In genomic region chr17:69276279-69276678, GRCh38 we compare ENCODE assay signal across 4 cellular contexts. TPM values are rescaled to one million over a fixed set of nuclear protein-coding genes. Genes with fewer than 3 reads are reported as not detected.
"Had no signal": no experiment of that assay in that cellular context is flagged by ENCODE, and none has a peak within 500 bp of the region (broad histone marks: within the 10 kb centered on the region; RNA-seq: fewer than 3 reads in every experiment).

No MANE protein-coding gene starts in this region.

RNA-seq across cellular contexts. Expression of gene ABCA10, which starts 47.7 kb away (rescaled TPM):
- total RNA-seq: GM23338, H1, H7, H9 had no signal
- polyA plus RNA-seq: GM23338, H1 had no signal
